Comparison of ENCODE assay signal across 8 cellular contexts in genomic region chr20:3846378-3846739, GRCh38. TPM values are rescaled to one million over a fixed set of nuclear protein-coding genes. Genes with fewer than 3 reads are reported as not detected.
DNase-seq lines count a peak whose midpoint lies in the region; ATAC-seq and TF ChIP-seq lines count a peak whose summit lies in the region.

No MANE protein-coding gene starts in this region.

- H3K4me3 Mint-ChIP-seq in T-helper 1 cell treated with Interleukin-12 subunit alpha and Interleukin-12 subunit beta and Interleukin-4 antibody, amounts not matched to agents 30 μg/mL and 1 μg/mL, for 36 hours = peak overlapping the region; percentile 87

- intact Hi-C loops in adrenal gland (cut with DNase I) = no loop called here
- intact Hi-C loops in testis (cut with DNase I; ENCODE audit: low total_unique reads) = no loop called here
- intact Hi-C loops in left colon (cut with DNase I, micrococcal nuclease) = no loop called here

- no peaks in the 10 kb centered on the region for H3K36me3 ChIP-seq in adrenal gland (replicated peaks in 1 of 2)
- H3K36me3 ChIP-seq in testis (ENCODE audit: low read depth, missing control alignments) = no peaks in the 10 kb centered on the region

- H3K9me3 ChIP-seq in adrenal gland (replicated peaks in 1 of 3) = no peaks in the 10 kb centered on the region
- H3K9me3 ChIP-seq in testis = no peaks in the 10 kb centered on the region

- peaks cover 9 to 23% of the 10 kb centered on the region in 2 donors for H3K4me1 ChIP-seq in adrenal gland (replicated peaks in 1 of 2)
- peaks cover 6% of the 10 kb centered on the region for H3K4me1 ChIP-seq in testis

- peak in 1 of 2 donors; percentile 68 for TF ChIP-seq POLR2A in adrenal gland (IDR thresholded peaks at IDR 0.05)
- no peak for TF ChIP-seq POLR2A in testis (IDR thresholded peaks at IDR 0.05)

- no peak for TF ChIP-seq CTCF in adrenal gland (IDR thresholded peaks at IDR 0.05)
- no peak for TF ChIP-seq CTCF in testis (IDR thresholded peaks at IDR 0.05)

- ATAC-seq in left lobe of liver = no peak
- no peak for ATAC-seq in GM19023 (IDR thresholded peaks at IDR 0.05; ENCODE audit: unreplicated experiment)
- no peak for ATAC-seq in left colon

- H3K27me3 ChIP-seq in adrenal gland (no peaks in the 10 kb centered on the region), testis (no peaks in the 10 kb centered on the region)

- 0 to 7% (median 1%) methylated on average over 2 to 22 of the region's 22 CpGs for WGBS in adrenal gland, 4 donors
- WGBS in testis, 2 donors = 1% methylated on average over 22 of the region's 22 CpGs; no CpG with 5 or more reads in 1 of the 2 donors

- peak overlapping the region; percentile 76 for H3K27ac Mint-ChIP-seq in T-helper 1 cell treated with Interleukin-12 subunit alpha and Interleukin-12 subunit beta and Interleukin-4 antibody, amounts not matched to agents 30 μg/mL and 1 μg/mL, for 36 hours

- no peaks in the 10 kb centered on the region for H3K27me3 Mint-ChIP-seq in T-helper 1 cell treated with Interleukin-12 subunit alpha and Interleukin-12 subunit beta and Interleukin-4 antibody, amounts not matched to agents 30 μg/mL and 1 μg/mL, for 36 hours (ENCODE audit: low read depth)

- DNase-seq in T-helper 1 cell = no peak
- DNase-seq in adrenal gland = peak in 1 of 7 donors; percentile 33
- DNase-seq in left lobe of liver (ENCODE audit: low spot score) = peak; percentile 68
- DNase-seq in testis = no peak
- DNase-seq in NCI-H2081 (lab: John Stamatoyannopoulos, UW) = no peak
- no peak for DNase-seq in left colon

- H3K4me3 ChIP-seq in adrenal gland (peak overlapping the region; percentile 29 to 94 (median 88)), testis (peak overlapping the region; percentile 84 to 98)

- H3K9me3 Mint-ChIP-seq in T-helper 1 cell treated with Interleukin-12 subunit alpha and Interleukin-12 subunit beta and Interleukin-4 antibody, amounts not matched to agents 30 μg/mL and 1 μg/mL, for 36 hours = no peaks in the 10 kb centered on the region

- no peaks in the 10 kb centered on the region for H3K36me3 Mint-ChIP-seq in T-helper 1 cell treated with Interleukin-12 subunit alpha and Interleukin-12 subunit beta and Interleukin-4 antibody, amounts not matched to agents 30 μg/mL and 1 μg/mL, for 36 hours (ENCODE audit: low read depth)

- peaks cover 21% of the 10 kb centered on the region for H3K4me1 Mint-ChIP-seq in T-helper 1 cell treated with Interleukin-12 subunit alpha and Interleukin-12 subunit beta and Interleukin-4 antibody, amounts not matched to agents 30 μg/mL and 1 μg/mL, for 36 hours (ENCODE audit: low read depth)

- H3K27ac ChIP-seq in adrenal gland (peak overlapping the region; percentile 74 to 95 (median 87)), testis (peak overlapping the region; percentile 91 to 92)

RNA-seq across cellular contexts. Expression of gene MAVS, which starts 0.3 kb away (rescaled TPM):
- total RNA-seq in adrenal gland (10 to 100 TPM; 28.1 to 46.7 (median 38.9) TPM), left lobe of liver (21.9 TPM), testis (10 to 100 TPM; 28.5 to 34.6 TPM), left colon (10 to 100 TPM; 72.1 to 74.0 TPM)
- polyA plus RNA-seq in adrenal gland (10 to 100 TPM in 2 of 3 donors, 1 to 10 TPM in 1; 10.0 to 28.4 (median 20.6) TPM), testis (ENCODE audit: insufficient read depth, low read depth, low replicate concordance) (14.5 TPM)

RNA-seq across cellular contexts. Expression of gene AP5S1, which starts 26.0 kb away (rescaled TPM):
- total RNA-seq in adrenal gland (10 to 100 TPM; 21.2 to 50.3 (median 27.3) TPM), left lobe of liver (9.7 TPM), testis (10 to 100 TPM; 25.9 to 26.6 TPM), left colon (10 to 100 TPM; 14.2 to 19.3 TPM)
- polyA plus RNA-seq in adrenal gland (10 to 100 TPM in 2 of 3 donors, 1 to 10 TPM in 1; 9.6 to 10.5 (median 10.2) TPM), testis (ENCODE audit: insufficient read depth, low read depth, low replicate concordance) (26.0 TPM)

RNA-seq across cellular contexts. Expression of gene PANK2, which starts 42.8 kb away (rescaled TPM):
- total RNA-seq in adrenal gland (10 to 100 TPM; 32.5 to 70.1 (median 47.5) TPM), left lobe of liver (14.7 TPM), testis (10 to 100 TPM; 63.4 to 71.2 TPM), left colon (10 to 100 TPM; 26.9 to 28.8 TPM)
- polyA plus RNA-seq in adrenal gland (10 to 100 TPM; 34.3 to 58.0 (median 44.7) TPM), testis (ENCODE audit: insufficient read depth, low read depth, low replicate concordance) (57.9 TPM)

RNA-seq across cellular contexts. Expression of gene CDC25B, which starts 50.2 kb away (rescaled TPM):
- total RNA-seq in adrenal gland = 10 to 100 TPM in 7 of 8 donors, 1 to 10 TPM in 1; 9.9 to 24.4 (median 14.7) TPM
- 10 to 100 TPM in 2 of 3 donors, 1 to 10 TPM in 1; 5.5 to 61.7 (median 35.8) TPM for polyA plus RNA-seq in adrenal gland
- 12.4 TPM for total RNA-seq in left lobe of liver
- total RNA-seq in testis = 10 to 100 TPM; 25.4 to 45.6 TPM
- 14.4 TPM for polyA plus RNA-seq in testis (ENCODE audit: insufficient read depth, low read depth, low replicate concordance)
- total RNA-seq in left colon = 10 to 100 TPM; 19.5 to 33.5 TPM

RNA-seq across cellular contexts. Expression of gene CENPB, which starts 59.8 kb away (rescaled TPM):
- total RNA-seq in adrenal gland (100 to 1,000 TPM in 4 of 8 donors, 10 to 100 TPM in 4; 54.4 to 112 (median 102) TPM), left lobe of liver (39.4 TPM), testis (10 to 100 TPM; 32.2 to 44.1 TPM), left colon (10 to 100 TPM; 80.5 to 82.2 TPM)
- polyA plus RNA-seq in adrenal gland (10 to 100 TPM; 25.8 to 54.8 (median 41.8) TPM), testis (ENCODE audit: insufficient read depth, low read depth, low replicate concordance) (24.8 TPM)
